In genomic region chr1:175225805-175226129, GRCh38 we compare ENCODE assay signal across 15 cellular contexts. TPM values are rescaled to one million over a fixed set of nuclear protein-coding genes. Genes with fewer than 3 reads are reported as not detected.
DNase-seq lines count a peak whose midpoint lies in the region; ATAC-seq, FAIRE-seq and TF ChIP-seq lines count a peak whose summit lies in the region.
"Had no signal": no experiment of that assay in that cellular context is flagged by ENCODE, and none has a peak within 500 bp of the region (broad histone marks: within the 10 kb centered on the region; RNA-seq: fewer than 3 reads in every experiment).

No MANE protein-coding gene starts in this region.

- H3K4me1 ChIP-seq in Karpas-422 (ENCODE audit: low read length), result peaks cover 81% of the 10 kb centered on the region

- H3K4me2 ChIP-seq in Karpas-422 (ENCODE audit: low read depth, low read length, poor library complexity, severe bottlenecking), result peak overlapping the region; percentile 71

- no peaks in the 10 kb centered on the region for H3K36me3 ChIP-seq in Karpas-422 (ENCODE audit: insufficient read depth, low read length)
- H3K36me3 ChIP-seq: heart right ventricle had no signal

- H3K4me3 ChIP-seq in GM12865 (ENCODE audit: low read depth, low read length) (no peak overlapping the region), Karpas-422 (ENCODE audit: low read length) (no peak overlapping the region)
- H3K4me3 ChIP-seq: heart right ventricle had no signal

- ATAC-seq in GM19455 (IDR thresholded peaks at IDR 0.05; ENCODE audit: unreplicated experiment), result peak; percentile 34
- peak; percentile 20 for ATAC-seq in HG02885 (IDR thresholded peaks at IDR 0.05; ENCODE audit: poor library complexity, unreplicated experiment)
- no peak for ATAC-seq in HG03095 (IDR thresholded peaks at IDR 0.05; ENCODE audit: unreplicated experiment)
- ATAC-seq: heart right ventricle, left ventricle myocardium superior had no signal

- H2AFZ ChIP-seq in Karpas-422 (ENCODE audit: low read length), result no peak overlapping the region

- no peak for DNase-seq in GM12865 (ENCODE audit: low read depth)
- no peak for DNase-seq in Karpas-422
- no peak for DNase-seq in NCI-H1417 (lab: John Stamatoyannopoulos, UW)
- DNase-seq in EL, result no peak
- DNase-seq in RCC 7860 (ENCODE audit: low spot score), result no peak
- DNase-seq: ACHN; activated CD8-positive, alpha-beta memory T cell treated with anti-CD3 and anti-CD28 coated beads, Interleukin-2, amount 50 U/mL, for 48 hours; amniotic stem cell; effector memory CD8-positive, alpha-beta T cell; heart right ventricle; left ventricle myocardium superior; NCI-H187 had no signal

- peak overlapping the region; percentile 96 for H3K27ac ChIP-seq in Karpas-422 (ENCODE audit: low read length)
- H3K27ac ChIP-seq: heart right ventricle had no signal

- TF ChIP-seq CTCF in GM12865 (IDR thresholded peaks at IDR 0.05; ENCODE audit: insufficient read depth, low read depth, low read length, missing control alignments), result peak; percentile 24

- no peak overlapping the region for H3K9ac ChIP-seq in Karpas-422 (ENCODE audit: low read length)

- no peak for FAIRE-seq in RCC 7860 (lab: Jason Lieb, UNC)

- no peaks in the 10 kb centered on the region for H3K9me3 ChIP-seq in Karpas-422 (ENCODE audit: low read length)
- H3K9me3 ChIP-seq: heart right ventricle had no signal

- no peaks in the 10 kb centered on the region for H4K20me1 ChIP-seq in Karpas-422 (ENCODE audit: insufficient read depth, low read depth, low read length)

- H3K9me2 ChIP-seq in Karpas-422 (replicated peaks; ENCODE audit: insufficient read depth, low read length), result no peaks in the 10 kb centered on the region

- no peaks in the 10 kb centered on the region for H3K27me3 ChIP-seq in Karpas-422 (ENCODE audit: low read length)
- H3K27me3 ChIP-seq: heart right ventricle had no signal

- no peaks in the 10 kb centered on the region for H3K79me2 ChIP-seq in Karpas-422 (ENCODE audit: low read length)

RNA-seq across cellular contexts. Expression of gene KIAA0040, which starts 33.2 kb away (rescaled TPM):
- total RNA-seq in Karpas-422 (2014; rRNA removed; shearing (Covaris generic); ENCODE audit: low replicate concordance), result 48.5 and 86.6 TPM in 2 replicates
